Comparison of ENCODE assay signal across 8 cellular contexts in the genomic region with DNA sequence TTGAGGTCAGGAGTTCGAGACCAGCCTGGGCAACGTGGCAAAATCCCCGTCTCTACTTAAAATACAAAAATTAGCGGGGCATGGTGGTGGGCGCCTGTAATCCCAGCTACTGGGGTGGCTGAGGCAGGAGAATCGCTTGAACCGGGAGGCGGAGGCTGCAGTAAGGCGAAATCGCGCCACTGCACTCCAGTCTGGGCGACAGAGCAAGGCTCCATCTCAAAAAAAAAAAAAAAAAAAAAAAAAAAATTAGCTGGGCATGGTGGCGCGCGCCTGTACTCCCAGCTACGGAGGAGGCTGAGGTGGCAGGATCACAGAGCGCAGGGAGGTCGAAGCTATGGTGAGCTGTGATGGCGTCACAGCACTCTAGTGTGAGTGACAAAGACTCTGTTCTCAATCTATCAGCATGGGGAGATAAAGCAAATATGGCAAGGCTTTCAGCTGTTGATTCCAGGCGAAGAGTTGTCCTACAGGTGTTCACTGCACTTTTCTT. TPM values are rescaled to one million over a fixed set of nuclear protein-coding genes. Genes with fewer than 3 reads are reported as not detected.
A peak's percentile ranks its signal among the peaks of the same experiment; 100 is the strongest.
DNase-seq lines count a peak whose midpoint lies in the region; ATAC-seq, FAIRE-seq and TF ChIP-seq lines count a peak whose summit lies in the region.
"Not testable (repeated sequence)": the region's sequence is repeated elsewhere in the genome, so short reads cannot be mapped to it uniquely, and the experiment has no call there.

No MANE protein-coding gene starts in this region.

- not testable (repeated sequence) for TF ChIP-seq EP300 in GM12878 (IDR thresholded peaks at IDR 0.05; ENCODE audit: borderline replicate concordance in 1 of 2, control insufficient read depth in 1 of 2, low read depth in 2 of 2, low read length in 2 of 2)

- not testable (repeated sequence) for H4K20me1 ChIP-seq in GM12878 (ENCODE audit: control insufficient read depth, insufficient read depth)
- peaks cover 57% of the 10 kb centered on the region for H4K20me1 ChIP-seq in smooth muscle cell (ENCODE audit: low read depth)

- peak overlapping the region; percentile 98 for H3K27ac Mint-ChIP-seq in WTC11

- POLR2A ChIA-PET in BJ (lab: Charles Lee), result not testable (repeated sequence)
- POLR2A ChIA-PET in WTC11 (lab: Charles Lee), result interaction anchor here (0.7 to 1.6 kb wide), 3 partner anchors 27 to 100 kb away, joined by 3 to 7 read pairs (median 4); no protein-coding TSS in a partner anchor
- POLR2A ChIA-PET in GM12878 (lab: Charles Lee), result interaction anchor here (0.6 to 1.1 kb wide), 2 partner anchors 160 to 500 kb away, joined by 3 read pairs; no protein-coding TSS in a partner anchor

- H3K9me3 ChIP-seq in HAP-1; GM12878 (replicated peaks; ENCODE audit: control insufficient read depth, insufficient read depth, low read length); muscle layer of duodenum (ENCODE audit: control insufficient read depth in 1 of 2, low read length in 2 of 2); smooth muscle cell (replicated peaks; ENCODE audit: low read depth): not testable (repeated sequence)

- WGBS in GM12878 (ENCODE audit: insufficient coverage, insufficient replicate concordance, low lambda C conversion rate, missing lambda C conversion rate), result 98% methylated on average over 19 of the region's 20 CpGs
- WGBS in smooth muscle cell (ENCODE audit: low lambda C conversion rate), result 75% methylated on average over 20 of the region's 20 CpGs

- intact Hi-C loops in GM12878 (cut with micrococcal nuclease; ENCODE audit: unreplicated experiment), result not testable (repeated sequence)

- ATAC-seq in WTC11 (peak; percentile 8), GM12878 (peak; percentile 2; the same call in 1 of the 3 replicates)

- not testable (repeated sequence) for FAIRE-seq in GM12878 (lab: Jason Lieb, UNC)

- TF ChIP-seq RAD21 in GM12878 (IDR thresholded peaks at IDR 0.05; ENCODE audit: insufficient read depth, low read depth, low read length), result not testable (repeated sequence)

- TF ChIP-seq CTCF in BJ (IDR thresholded peaks at IDR 0.05; ENCODE audit: insufficient read depth, low read depth, low read length); WTC11 (IDR thresholded peaks at IDR 0.05); GM12878 (IDR thresholded peaks at IDR 0.05 in 2 of 3, conservative IDR thresholded peaks at IDR 0.05 in 1 of 3; ENCODE audit: control insufficient read depth in 2 of 3, extremely low read depth in 1 of 3, insufficient read depth in 1 of 3, low read depth in 3 of 3, low read length in 3 of 3); fibroblast of pulmonary artery (IDR thresholded peaks at IDR 0.05; ENCODE audit: low read length, missing control alignments); smooth muscle cell (IDR thresholded peaks at IDR 0.05; ENCODE audit: borderline replicate concordance, insufficient read depth, poor library complexity, severe bottlenecking): not testable (repeated sequence)

- not testable (repeated sequence) for H3K9me3 Mint-ChIP-seq in WTC11

- CTCF ChIA-PET in BJ (lab: Yijun Ruan, JAX), result not testable (repeated sequence)
- CTCF ChIA-PET in WTC11 (lab: Charles Lee) (interaction anchor here (0.6 to 1.1 kb wide), 3 partner anchors 13 to 288 kb away, joined by 3 to 4 read pairs (median 3); no protein-coding TSS in a partner anchor), GM12878 (lab: Yijun Ruan, JAX) (interaction anchor here (1.1 kb wide), 1 partner anchor 162 kb away, joined by 3 read pairs; no protein-coding TSS in a partner anchor)

- peak overlapping the region; percentile 100 for H3K4me3 Mint-ChIP-seq in WTC11

- H3K36me3 ChIP-seq in BJ (ENCODE audit: control insufficient read depth, insufficient read depth, low read length); HAP-1 (replicated peaks); GM12878 (ENCODE audit: control insufficient read depth in 2 of 2, insufficient read depth in 2 of 2, low read length in 1 of 2); muscle layer of duodenum (ENCODE audit: control insufficient read depth in 1 of 2, insufficient read depth in 2 of 2, low read length in 2 of 2); smooth muscle cell (ENCODE audit: low read depth): not testable (repeated sequence)

- not testable (repeated sequence) for BruUV-seq in GM12878 (replicated peaks; lab: Mats Ljungman, UMichigan)

- SMC1A ChIA-PET in GM12878 (lab: Charles Lee; ENCODE audit: uncharacterized antibody, unreplicated experiment), result interaction anchor here (0.6 kb wide), 1 partner anchor 1280 kb away, joined by 3 read pairs; the partner anchor contains the start of gene CAT

- H3K4me3 ChIP-seq in BJ (ENCODE audit: low read depth, low read length) (peak overlapping the region; percentile 96), HAP-1 (peak overlapping the region; percentile 81), GM12878 (peak overlapping the region; percentile 91; the same call in 1 of the 2 replicates), fibroblast of pulmonary artery (replicated peaks; ENCODE audit: low read depth, low read length) (peak overlapping the region; percentile 99), muscle layer of duodenum (ENCODE audit: low read depth in 1 of 2, low read length in 2 of 2) (peak overlapping the region; percentile 96), smooth muscle cell (peak overlapping the region; percentile 75)

- not testable (repeated sequence) for H3K9ac ChIP-seq in GM12878 (ENCODE audit: control insufficient read depth, insufficient read depth, low read length)
- peak overlapping the region; percentile 92 for H3K9ac ChIP-seq in smooth muscle cell (ENCODE audit: low read depth)

- peaks cover 34% of the 10 kb centered on the region for H3K36me3 Mint-ChIP-seq in WTC11

- H3K79me2 ChIP-seq in GM12878 (ENCODE audit: control insufficient read depth, insufficient read depth, low read length), result peaks cover 77% of the 10 kb centered on the region
- H3K79me2 ChIP-seq in smooth muscle cell (ENCODE audit: low read depth), result peaks cover 69% of the 10 kb centered on the region

- in situ Hi-C loops in HAP-1 (cut with MboI; ENCODE audit: low sequenced_read_pairs), result loop anchor here (25.0 kb wide), 1 partner anchor 528 kb away; no protein-coding TSS in a partner anchor
- in situ Hi-C loops in GM12878 (cut with MboI), result not testable (repeated sequence)

- H3K27me3 ChIP-seq in BJ (ENCODE audit: control insufficient read depth, insufficient read depth, low read length); HAP-1 (ENCODE audit: low read depth); GM12878 (replicated peaks in 1 of 2; ENCODE audit: control insufficient read depth in 2 of 2, insufficient read depth in 2 of 2, low read length in 1 of 2); muscle layer of duodenum (ENCODE audit: low read depth, low read length); smooth muscle cell (ENCODE audit: low read depth): not testable (repeated sequence)

- not testable (repeated sequence) for DNase-seq in BJ (ENCODE audit: low read depth); WTC11 (ENCODE audit: low spot score); GM12878 (ENCODE audit: low read depth, low spot score); fibroblast of pulmonary artery (ENCODE audit: low read depth); smooth muscle cell (lab: John Stamatoyannopoulos, UW; ENCODE audit: unreplicated experiment)
- peak in 1 of 2 experiments; percentile 30 for DNase-seq in HAP-1 (ENCODE audit: low spot score in 2 of 2)
- DNase-seq in NCI-H748 (lab: John Stamatoyannopoulos, UW; ENCODE audit: unreplicated experiment), result peak; percentile 14

- H3K27me3 Mint-ChIP-seq in WTC11 (ENCODE audit: low read depth), result not testable (repeated sequence)

- H3K4me1 Mint-ChIP-seq in WTC11, result peaks cover 50% of the 10 kb centered on the region

- H3K4me1 ChIP-seq in HAP-1, result peaks cover 21% of the 10 kb centered on the region
- H3K4me1 ChIP-seq in GM12878 (ENCODE audit: control insufficient read depth, insufficient read depth, low read length), result not testable (repeated sequence)
- H3K4me1 ChIP-seq in muscle layer of duodenum (ENCODE audit: control insufficient read depth in 1 of 2, insufficient read depth in 2 of 2, low read length in 2 of 2), result peaks cover 7 to 25% of the 10 kb centered on the region in 2 donors
- H3K4me1 ChIP-seq in smooth muscle cell (ENCODE audit: low read depth), result peaks cover 33% of the 10 kb centered on the region

- not testable (repeated sequence) for TF ChIP-seq POLR2A in GM12878 (IDR thresholded peaks at IDR 0.05; ENCODE audit: low read depth, low read length)

- RAD21 ChIA-PET in GM12878 (lab: Charles Lee; ENCODE audit: unreplicated experiment), result interaction anchor here (1.2 kb wide), 1 partner anchor 583 kb away, joined by 3 read pairs; no protein-coding TSS in a partner anchor

- peak overlapping the region; percentile 69 for H3K4me2 ChIP-seq in GM12878 (ENCODE audit: control insufficient read depth, insufficient read depth)
- peak overlapping the region; percentile 98 for H3K4me2 ChIP-seq in smooth muscle cell

- not testable (repeated sequence) for H3F3A ChIP-seq in smooth muscle cell (ENCODE audit: low read depth)

- H3K27ac ChIP-seq in GM12878 (ENCODE audit: control insufficient read depth, insufficient read depth) (peak overlapping the region; percentile 97; the same call in 1 of the 2 replicates), smooth muscle cell (ENCODE audit: low read depth) (peak overlapping the region; percentile 71)
- not testable (repeated sequence) for H3K27ac ChIP-seq in muscle layer of duodenum (ENCODE audit: low read length)

- H2AFZ ChIP-seq in GM12878 (ENCODE audit: control insufficient read depth, low read depth, low read length); smooth muscle cell (ENCODE audit: low read depth): not testable (repeated sequence)

RNA-seq across cellular contexts. Expression of gene CSTF3, which starts 1.9 kb away (rescaled TPM):
- polyA plus RNA-seq in BJ (2011; rRNA removed) (7.9 and 18.9 TPM in 2 replicates), GM12878 (2011; rRNA removed) (56.4 and 85.0 TPM in 2 replicates), GM12878 (2014; fragmentation: Illumina TruSeq; extraction: Trizol) (48.9 and 62.3 TPM in 2 replicates), GM12878 (2014; fragmentation: Nextera tagmentation; extraction: Ambion mirVana) (10 to 100 TPM; 42.0 to 50.1 TPM), GM12878 (2014; rRNA removed) (47.3 and 53.5 TPM in 2 replicates), GM12878 (2016; fragmentation: Nextera tagmentation; extraction: Ambion mirVana) (10 to 100 TPM; 60.3 to 63.5 TPM), smooth muscle cell (30.4 and 31.0 TPM in 2 replicates)
- 23.8 and 27.9 TPM in 2 replicates for polyA minus RNA-seq in BJ (2011; rRNA and poly(A)+ RNA removed)
- total RNA-seq in WTC11 (2021) (47.5 to 68.3 TPM (median 50.4 TPM) in 3 replicates), GM12878 (2014; rRNA removed) (25.4 and 31.4 TPM in 2 replicates), GM12878 (2014; rRNA removed; fragmentation: Illumina TruSeq; extraction: Trizol) (40.6 and 40.8 TPM in 2 replicates), GM12878 (2021) (36.7 and 38.8 TPM in 2 replicates), smooth muscle cell (25.9 and 36.8 TPM in 2 replicates)
- 137 and 145 TPM in 2 replicates for total RNA-seq in GM12878 (2013; cell fraction: nucleolus; rRNA removed)
- polyA plus RNA-seq in GM12878 (2011; ENCODE audit: low read depth), result 15.5 TPM
- 18.5 and 24.9 TPM in 2 replicates for polyA plus RNA-seq in GM12878 (2011; cell fraction: cytosol; rRNA removed)
- polyA plus RNA-seq in GM12878 (2011; cell fraction: nucleus; rRNA removed), result 52.5 and 59.9 TPM in 2 replicates
- polyA plus RNA-seq in GM12878 (2012), result 30.9 and 34.5 TPM in 2 replicates
- polyA minus RNA-seq in GM12878 (2011; rRNA and poly(A)+ RNA removed), result 29.7 and 37.5 TPM in 2 replicates
- 8.6 and 10.8 TPM in 2 replicates for polyA minus RNA-seq in GM12878 (2011; cell fraction: cytosol; rRNA and poly(A)+ RNA removed)
- 55.0 and 104 TPM in 2 replicates for polyA minus RNA-seq in GM12878 (2011; cell fraction: nucleus; rRNA and poly(A)+ RNA removed)
